Comparison of ENCODE assay signal across 15 cellular contexts in genomic region chr12:82652071-82652470, GRCh38. TPM values are rescaled to one million over a fixed set of nuclear protein-coding genes. Genes with fewer than 3 reads are reported as not detected.
DNase-seq lines count a peak whose midpoint lies in the region; ATAC-seq, FAIRE-seq and TF ChIP-seq lines count a peak whose summit lies in the region.
"Had no signal": no experiment of that assay in that cellular context is flagged by ENCODE, and none has a peak within 500 bp of the region (broad histone marks: within the 10 kb centered on the region; RNA-seq: fewer than 3 reads in every experiment).

No MANE protein-coding gene starts in this region.

- no peak overlapping the region for H3K27ac Mint-ChIP-seq in activated naive CD4-positive, alpha-beta T cell treated with anti-CD3 and anti-CD28 coated beads, Interleukin-2, amount 10 ng/mL, durations not matched to agents 7 days and 5 days
- H3K27ac Mint-ChIP-seq: CD4-positive, alpha-beta T cell had no signal

- H3K27ac ChIP-seq in A549 (peak overlapping the region; percentile 56 to 77; a peak in 4 of 6 replicates), RWPE2 (ENCODE audit: poor library complexity, severe bottlenecking) (peak overlapping the region; percentile 85), foreskin keratinocyte (peak overlapping the region; percentile 83), heart right ventricle (no peak overlapping the region)

- DNase-seq in A549 (ENCODE audit: low read depth in 1 of 2, low spot score in 1 of 2) (no peak), GM19239 (ENCODE audit: insufficient read length, low spot score) (no peak), RWPE2 (ENCODE audit: low spot score) (no peak), foreskin keratinocyte (no peak), NCI-H1092 treated with DMSO at 0.1 percent for 48 hours (lab: John Stamatoyannopoulos, UW) (no peak), heart right ventricle (no peak)
- DNase-seq in activated naive CD4-positive, alpha-beta T cell treated with anti-CD3 and anti-CD28 coated beads, Interleukin-2, amount 10 ng/mL, durations not matched to agents 7 days and 5 days = no peak
- DNase-seq: 8988T; ACHN; CD4-positive, alpha-beta T cell; DMS79; HCEC 1CT; IMR-90 had no signal

- H3K36me3 Mint-ChIP-seq in activated naive CD4-positive, alpha-beta T cell treated with anti-CD3 and anti-CD28 coated beads, Interleukin-2, amount 10 ng/mL, durations not matched to agents 7 days and 5 days = no peaks in the 10 kb centered on the region

- H3K36me3 ChIP-seq in RWPE2 (ENCODE audit: low read depth) (no peaks in the 10 kb centered on the region), heart right ventricle (no peaks in the 10 kb centered on the region)
- H3K36me3 ChIP-seq: BLaER1 treated with 17β-estradiol and CSF1 and Interleukin-3, amounts not matched to agents 10 nM and 100 nM had no signal

- CTCF ChIA-PET in A549 (lab: Yijun Ruan, JAX) = interaction anchor here (2.5 kb wide), 1 partner anchor 34 kb away, joined by 11 read pairs; the partner anchor contains the start of gene TMTC2
- CTCF ChIA-PET in activated naive CD4-positive, alpha-beta T cell treated with anti-CD3 and anti-CD28 coated beads, Interleukin-2, amount 10 ng/mL, durations not matched to agents 7 days and 5 days (lab: Charles Lee) = no interaction called here

- H3K27me3 ChIP-seq in RWPE2 (ENCODE audit: insufficient read depth, poor library complexity, severe bottlenecking) (no peaks in the 10 kb centered on the region), foreskin keratinocyte (no peaks in the 10 kb centered on the region), heart right ventricle (no peaks in the 10 kb centered on the region)
- H3K27me3 ChIP-seq: BLaER1 treated with 17β-estradiol and CSF1 and Interleukin-3, amounts not matched to agents 10 nM and 100 nM had no signal

- POLR2A ChIA-PET in A549 (lab: Yijun Ruan, JAX) = no interaction called here

- no peak overlapping the region for H3K4me3 Mint-ChIP-seq in activated naive CD4-positive, alpha-beta T cell treated with anti-CD3 and anti-CD28 coated beads, Interleukin-2, amount 10 ng/mL, durations not matched to agents 7 days and 5 days
- H3K4me3 Mint-ChIP-seq: CD4-positive, alpha-beta T cell had no signal

- ATAC-seq in A549 (no peak), RWPE2 (ENCODE audit: low read depth) (no peak), foreskin keratinocyte (no peak), heart right ventricle (no peak)
- ATAC-seq: GM12878 had no signal

- TF ChIP-seq CTCF in A549 (IDR thresholded peaks at IDR 0.05) (no peak), RWPE2 (IDR thresholded peaks at IDR 0.05; ENCODE audit: poor library complexity, severe bottlenecking) (no peak), foreskin keratinocyte (conservative IDR thresholded peaks at IDR 0.05) (no peak), heart right ventricle (IDR thresholded peaks at IDR 0.05) (no peak)

- no peak for FAIRE-seq in A549 (lab: Jason Lieb, UNC)
- FAIRE-seq in GM19239 (lab: Jason Lieb, UNC) = peak; percentile 60
- FAIRE-seq: GM12878 had no signal

- WGBS in A549 (ENCODE audit: missing lambda C conversion rate) = 96% methylated on average over 1 of the region's 1 CpG
- WGBS in heart right ventricle, 2 donors = 97% methylated on average over 1 of the region's 1 CpG

- H3K4me1 ChIP-seq in A549 (peaks cover 24% of the 10 kb centered on the region), RWPE2 (ENCODE audit: insufficient read depth, poor library complexity, severe bottlenecking) (peaks cover 24% of the 10 kb centered on the region), foreskin keratinocyte (peaks cover 18% of the 10 kb centered on the region), heart right ventricle (peaks cover 0 to 14% (median 0%) of the 10 kb centered on the region in 9 donors)

- H3K9me3 ChIP-seq in A549 (no peaks in the 10 kb centered on the region), RWPE2 (ENCODE audit: severe bottlenecking) (no peaks in the 10 kb centered on the region), heart right ventricle (no peaks in the 10 kb centered on the region)
- H3K9me3 ChIP-seq: BLaER1 treated with 17β-estradiol and CSF1 and Interleukin-3, amounts not matched to agents 10 nM and 100 nM had no signal

- H3K4me2 ChIP-seq in A549 = peak overlapping the region; percentile 75; the same call in 1 of the 3 replicates

- H3K4me1 Mint-ChIP-seq in activated naive CD4-positive, alpha-beta T cell treated with anti-CD3 and anti-CD28 coated beads, Interleukin-2, amount 10 ng/mL, durations not matched to agents 7 days and 5 days = peaks cover 9% of the 10 kb centered on the region

- intact Hi-C loops in heart right ventricle (cut with DNase I) = no loop called here

- no peaks in the 10 kb centered on the region for H3K27me3 Mint-ChIP-seq in activated naive CD4-positive, alpha-beta T cell treated with anti-CD3 and anti-CD28 coated beads, Interleukin-2, amount 10 ng/mL, durations not matched to agents 7 days and 5 days
- H3K27me3 Mint-ChIP-seq: CD4-positive, alpha-beta T cell had no signal

- no peaks in the 10 kb centered on the region for H3K9me3 Mint-ChIP-seq in activated naive CD4-positive, alpha-beta T cell treated with anti-CD3 and anti-CD28 coated beads, Interleukin-2, amount 10 ng/mL, durations not matched to agents 7 days and 5 days
- H3K9me3 Mint-ChIP-seq: CD4-positive, alpha-beta T cell had no signal

- TF ChIP-seq EP300 in A549 (IDR thresholded peaks at IDR 0.05) = no peak

- TF ChIP-seq RAD21 in A549 (conservative IDR thresholded peaks at IDR 0.05 in 1 of 2, IDR thresholded peaks at IDR 0.05 in 1 of 2) = no peak

- TF ChIP-seq POLR2A in A549 (IDR thresholded peaks at IDR 0.05; ENCODE audit: low read length) = no peak

- H3K4me3 ChIP-seq in A549 (no peak overlapping the region), RWPE2 (ENCODE audit: severe bottlenecking) (no peak overlapping the region), heart right ventricle (no peak overlapping the region)
- H3K4me3 ChIP-seq: BLaER1 treated with 17β-estradiol and CSF1 and Interleukin-3, amounts not matched to agents 10 nM and 100 nM; GM12878 had no signal

TF ChIP-seq in A549, 52 proteins besides CTCF, POLR2A, EP300 and RAD21:
- TF ChIP-seq TFCP2L1 (CRISPR knock-in tag; IDR thresholded peaks at IDR 0.05) (no peak), HEYL (CRISPR knock-in tag; IDR thresholded peaks at IDR 0.05) (no peak)
TF ChIP-seq in A549: peak in this region for 0.

RNA-seq across cellular contexts. Expression of gene TMTC2, which starts 34.6 kb away (rescaled TPM):
- 5.3 and 6.7 TPM in 2 replicates for polyA plus RNA-seq in A549 (2011; rRNA removed)
- 0.69 and 0.70 TPM in 2 replicates for polyA plus RNA-seq in A549 (2012; cell fraction: cytosol; rRNA removed)
- 1.2 and 1.8 TPM in 2 replicates for polyA plus RNA-seq in A549 (2012; cell fraction: nucleus; rRNA removed)
- polyA plus RNA-seq in A549 (2017; fragmentation: RNase III; extraction: RNeasy Plus Mini Kit Qiagen cat#74134 plus additional on column Dnase treatment) = 1.4 to 1.8 TPM (median 1.8 TPM) in 3 replicates
- 9.3 and 13.3 TPM in 2 replicates for polyA minus RNA-seq in A549 (2011; rRNA and poly(A)+ RNA removed)
- total RNA-seq in foreskin keratinocyte = 2.7 and 3.4 TPM in 2 replicates
- 0.67 and 1.1 TPM in 2 replicates for polyA plus RNA-seq in foreskin keratinocyte
- total RNA-seq in heart right ventricle = 1 to 10 TPM; 1.6 to 4.4 (median 2.7) TPM
- polyA plus RNA-seq in heart right ventricle = 1 to 10 TPM; 1.8 TPM

Comparison
In these comparisons a context has a peak if more than half of its experiments do, and no peak if none do; other contexts are left out.
1. H3K27ac ChIP-seq: peak in A549 (2 of 2), RWPE2 (single experiment) and foreskin keratinocyte (single experiment); none in heart right ventricle (0 of 10).